31 cellular contexts compared by ENCODE assay signal in genomic region chr4:139694522-139694921, GRCh38.
"Had no signal": no experiment of that assay in that cellular context is flagged by ENCODE, and none has a peak within 500 bp of the region (broad histone marks: within the 10 kb centered on the region; RNA-seq: fewer than 3 reads in every experiment).

No MANE protein-coding gene starts in this region.

- H3K9me3 Mint-ChIP-seq: stimulated activated naive CD8-positive, alpha-beta T cell treated with anti-CD3 and anti-CD28 coated beads, Interleukin-15, Interleukin-2, amounts not matched to agents 100 ng/mL and 50 ng/mL, for 24 hours had no signal

- H2AFZ ChIP-seq: neural progenitor cell, parathyroid adenoma had no signal

- H3K4me3 ChIP-seq: neural progenitor cell, ovary, psoas muscle, skin epidermis, smooth muscle cell, spleen, stomach, thoracic aorta, thyroid gland, tibial nerve, upper lobe of left lung, vagina had no signal

- H3K4me1 ChIP-seq: neural progenitor cell, parathyroid adenoma, thyroid gland had no signal

- FAIRE-seq: urothelium cell line had no signal

- H3K27ac Mint-ChIP-seq: naive thymus-derived CD4-positive, alpha-beta T cell; natural killer cell; nephron; neural progenitor cell; progenitor cell of endocrine pancreas; stimulated activated memory B cell treated with anti-CD40 and anti-IgM and Interleukin-4, amounts not matched to agents 10 μg/mL and 1 μg/mL and 100 μg/mL, for 72 hours; stimulated activated naive CD8-positive, alpha-beta T cell treated with anti-CD3 and anti-CD28 coated beads, Interleukin-15, Interleukin-2, amounts not matched to agents 100 ng/mL and 50 ng/mL, for 24 hours had no signal

- H3K27me3 Mint-ChIP-seq: naive thymus-derived CD4-positive, alpha-beta T cell; progenitor cell of endocrine pancreas; stimulated activated memory B cell treated with anti-CD40 and anti-IgM and Interleukin-4, amounts not matched to agents 10 μg/mL and 1 μg/mL and 100 μg/mL, for 72 hours; stimulated activated naive CD8-positive, alpha-beta T cell treated with anti-CD3 and anti-CD28 coated beads, Interleukin-15, Interleukin-2, amounts not matched to agents 100 ng/mL and 50 ng/mL, for 24 hours had no signal

- H3K4me3 Mint-ChIP-seq: naive thymus-derived CD4-positive, alpha-beta T cell; natural killer cell; nephron; neural progenitor cell; stimulated activated memory B cell treated with anti-CD40 and anti-IgM and Interleukin-4, amounts not matched to agents 10 μg/mL and 1 μg/mL and 100 μg/mL, for 72 hours; stimulated activated naive CD8-positive, alpha-beta T cell treated with anti-CD3 and anti-CD28 coated beads, Interleukin-15, Interleukin-2, amounts not matched to agents 100 ng/mL and 50 ng/mL, for 24 hours had no signal

- H3K36me3 ChIP-seq: neural progenitor cell, ovary, thyroid gland had no signal

- H3K79me2 ChIP-seq: parathyroid adenoma had no signal

- H3K9ac ChIP-seq: neural progenitor cell, parathyroid adenoma had no signal

- H3K4me2 ChIP-seq: neural progenitor cell, smooth muscle cell had no signal

- H3K4me1 Mint-ChIP-seq: stimulated activated memory B cell treated with anti-CD40 and anti-IgM and Interleukin-4, amounts not matched to agents 10 μg/mL and 1 μg/mL and 100 μg/mL, for 72 hours had no signal

- DNase-seq: naive thymus-derived CD4-positive, alpha-beta T cell; natural killer cell; occipital lobe; ovary; posterior cingulate gyrus; psoas muscle; right cardiac atrium; spleen; stimulated activated CD4-positive, alpha-beta T cell treated with anti-CD3 and anti-CD28 coated beads, Interleukin-12 subunit alpha, Interleukin-12 subunit beta, amount 100 ng/mL, for 4 hours; stimulated activated CD4-positive, alpha-beta T cell treated with anti-CD3 and anti-CD28 coated beads, Interleukin-1b, Interleukin-23, amount 100 ng/mL, for 48 hours; stimulated activated CD4-positive, alpha-beta T cell treated with anti-CD3 and anti-CD28 coated beads, Interleukin-4, amount 100 ng/mL, for 1 hour; stimulated activated CD4-positive, alpha-beta T cell treated with anti-CD3 and anti-CD28 coated beads, Interleukin-4, amount 100 ng/mL, for 4 hours; stimulated activated CD8-positive, alpha-beta memory T cell treated with anti-CD3 and anti-CD28 coated beads, Interleukin-4, amount 100 ng/mL, for 48 hours; stimulated activated naive CD4-positive, alpha-beta T cell treated with Interleukin-2 at 50 U/mL for 16 hours; stomach; thyroid gland; trophoblast cell; upper lobe of left lung had no signal

- H3K27me3 ChIP-seq: neural progenitor cell, ovary, spleen, stomach, thyroid gland, tibial nerve, upper lobe of left lung, vagina had no signal

- H3K9me3 ChIP-seq: ovary, psoas muscle, thyroid gland, upper lobe of left lung had no signal

- H3K27ac ChIP-seq: neural progenitor cell, ovary, parathyroid adenoma, psoas muscle, skin epidermis, spleen, stomach, thoracic aorta, thyroid gland, tibial nerve, upper lobe of left lung, vagina had no signal

- ATAC-seq: naive thymus-derived CD4-positive, alpha-beta T cell; natural killer cell; psoas muscle; right cardiac atrium; sciatic nerve; stimulated activated memory B cell treated with anti-CD40 and anti-IgM and Interleukin-4, amounts not matched to agents 10 μg/mL and 1 μg/mL and 100 μg/mL, for 72 hours had no signal
